In the genomic region with DNA sequence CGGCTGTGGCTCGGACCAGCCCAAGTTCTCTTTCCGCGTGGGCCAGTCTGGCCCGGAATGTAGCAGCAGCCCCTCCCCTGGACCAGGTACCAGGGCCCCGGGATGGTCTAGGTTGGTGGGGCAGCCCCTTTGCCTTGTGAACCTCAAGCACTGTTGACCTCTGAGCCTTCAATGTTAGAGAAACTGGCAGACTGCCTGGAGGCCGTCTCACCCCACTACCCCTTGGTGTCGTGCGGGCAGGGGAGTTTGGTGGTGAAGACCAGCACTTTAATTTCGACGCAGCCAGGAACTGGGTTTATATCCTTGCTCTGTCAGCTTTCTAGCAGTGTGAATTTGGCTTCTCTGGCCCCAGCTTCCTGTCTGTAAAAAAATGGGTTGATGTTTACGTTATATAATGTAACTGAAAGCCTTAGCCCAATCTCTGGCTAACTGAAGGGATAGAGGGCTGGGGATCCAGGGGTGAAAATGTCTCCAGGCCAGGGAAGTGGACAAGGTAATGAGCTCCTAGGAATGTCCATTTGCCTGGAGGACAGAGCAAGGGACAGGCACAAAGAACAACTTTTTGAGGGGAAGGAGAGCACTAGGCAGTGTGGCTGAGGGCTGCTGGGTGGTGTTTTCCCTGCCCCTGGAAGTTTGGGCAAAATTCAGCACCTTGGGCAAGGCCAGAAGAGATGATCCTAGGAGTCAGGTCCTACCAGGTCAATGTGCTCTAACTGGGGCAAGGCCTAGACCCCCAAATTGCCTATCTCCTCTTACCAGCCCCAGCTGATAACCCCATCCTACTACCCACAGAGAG, we compare ENCODE assay signal across 26 cellular contexts. TPM values are rescaled to one million over a fixed set of nuclear protein-coding genes. Genes with fewer than 3 reads are reported as not detected.
DNase-seq lines count a peak whose midpoint lies in the region; ATAC-seq, FAIRE-seq and TF ChIP-seq lines count a peak whose summit lies in the region.
"Had no signal": no experiment of that assay in that cellular context is flagged by ENCODE, and none has a peak within 500 bp of the region (broad histone marks: within the 10 kb centered on the region; RNA-seq: fewer than 3 reads in every experiment).

No MANE protein-coding gene starts in this region.

- H3K18ac ChIP-seq in IMR-90 (ENCODE audit: low read depth, low read length), result no peak overlapping the region

- no peak overlapping the region for H3K56ac ChIP-seq in IMR-90 (ENCODE audit: extremely low read depth, insufficient read depth, low read length)

- H3K27ac Mint-ChIP-seq in activated naive CD8-positive, alpha-beta T cell, result peak overlapping the region; percentile 46
- H3K27ac Mint-ChIP-seq in activated naive CD8-positive, alpha-beta T cell treated with anti-CD3 and anti-CD28 coated beads, Interleukin-2, amount 50 U/mL, for 24 hours, result no peak overlapping the region
- peak overlapping the region; percentile 68 for H3K27ac Mint-ChIP-seq in stimulated activated effector memory CD8-positive, alpha-beta T cell treated with anti-CD3 and anti-CD28 coated beads, Interleukin-12 subunit alpha, Interleukin-12 subunit beta, amount 100 ng/mL, for 72 hours
- no peak overlapping the region for H3K27ac Mint-ChIP-seq in osteocyte (ENCODE audit: unreplicated experiment)
- H3K27ac Mint-ChIP-seq: activated CD4-positive, alpha-beta T cell treated with anti-CD3 and anti-CD28 coated beads, Interleukin-2, amount 10 ng/mL, durations not matched to agents 24 days and 14 days; B cell had no signal

- H3K4ac ChIP-seq in IMR-90 (ENCODE audit: low read depth, low read length), result no peak overlapping the region

- no peaks in the 10 kb centered on the region for H3K4me1 ChIP-seq in IMR-90 (ENCODE audit: control insufficient read depth, insufficient read depth, low read length)

- H4K8ac ChIP-seq in IMR-90 (ENCODE audit: low read depth in 2 of 2, low read length in 2 of 2), result no peak overlapping the region

- no peak overlapping the region for H2BK120ac ChIP-seq in IMR-90 (ENCODE audit: low read depth, low read length)

- no peak overlapping the region for H3K14ac ChIP-seq in IMR-90 (replicated peaks; ENCODE audit: low read depth, low read length)

- TF ChIP-seq POLR2A in IMR-90 (IDR thresholded peaks at IDR 0.05; ENCODE audit: low read depth, low read length), result no peak

- FAIRE-seq in bronchial epithelial cell (lab: Jason Lieb, UNC), result peak; percentile 7
- FAIRE-seq: colon, kidney, pancreas had no signal

- no peak for ATAC-seq in activated naive CD8-positive, alpha-beta T cell treated with anti-CD3 and anti-CD28 coated beads, Interleukin-2, amount 50 U/mL, for 24 hours
- peak; percentile 35; the same call in 1 of the 2 replicates for ATAC-seq in IMR-90 (ENCODE audit: low read depth)
- ATAC-seq in stimulated activated effector memory CD8-positive, alpha-beta T cell treated with anti-CD3 and anti-CD28 coated beads, Interleukin-12 subunit alpha, Interleukin-12 subunit beta, amount 100 ng/mL, for 72 hours, result no peak
- ATAC-seq: natural killer cell treated with Interleukin-12 subunit alpha and Interleukin-12 subunit beta and Interleukin-15 and Interleukin-18, amount 100 ng/mL, for 72 hours; pancreas had no signal

- no peak overlapping the region for H4K91ac ChIP-seq in IMR-90 (ENCODE audit: insufficient read depth, low read depth, low read length)

- POLR2A ChIA-PET in IMR-90 (lab: Charles Lee; ENCODE audit: unreplicated experiment), result no interaction called here

- no peak overlapping the region for H2BK20ac ChIP-seq in IMR-90 (ENCODE audit: low read depth, low read length)

- peaks cover 15% of the 10 kb centered on the region for H3K27me3 ChIP-seq in IMR-90 (ENCODE audit: control insufficient read depth, insufficient read depth, low read length)
- no peaks in the 10 kb centered on the region for H3K27me3 ChIP-seq in bronchial epithelial cell (ENCODE audit: control insufficient read depth, insufficient read depth, low read length)
- H3K27me3 ChIP-seq: brain microvascular endothelial cell, pancreas had no signal

- in situ Hi-C loops in IMR-90 (cut with MboI; ENCODE audit: low sequenced_read_pairs), result no loop called here

- no peaks in the 10 kb centered on the region for H3K9me3 ChIP-seq in IMR-90 (ENCODE audit: control insufficient read depth, insufficient read depth, low read length)
- H3K9me3 ChIP-seq: pancreas had no signal

- intact Hi-C loops in IMR-90 (cut with micrococcal nuclease), result no loop called here

- no peak overlapping the region for H2BK15ac ChIP-seq in IMR-90 (ENCODE audit: low read depth, low read length)

- no peaks in the 10 kb centered on the region for H4K20me1 ChIP-seq in IMR-90 (ENCODE audit: insufficient read depth, low read length)

- H3K36me3 ChIP-seq in IMR-90 (ENCODE audit: control insufficient read depth, insufficient read depth, low read length) (peaks cover 38% of the 10 kb centered on the region), bronchial epithelial cell (ENCODE audit: control insufficient read depth, insufficient read depth, low read length) (peaks cover 30% of the 10 kb centered on the region)

- peaks cover 4% of the 10 kb centered on the region for H3K36me3 Mint-ChIP-seq in activated naive CD8-positive, alpha-beta T cell
- H3K36me3 Mint-ChIP-seq in activated naive CD8-positive, alpha-beta T cell treated with anti-CD3 and anti-CD28 coated beads, Interleukin-2, amount 50 U/mL, for 24 hours (ENCODE audit: low read depth), result peaks cover 15% of the 10 kb centered on the region
- peaks cover 40% of the 10 kb centered on the region for H3K36me3 Mint-ChIP-seq in stimulated activated effector memory CD8-positive, alpha-beta T cell treated with anti-CD3 and anti-CD28 coated beads, Interleukin-12 subunit alpha, Interleukin-12 subunit beta, amount 100 ng/mL, for 72 hours
- H3K36me3 Mint-ChIP-seq in osteocyte (ENCODE audit: unreplicated experiment), result peaks cover 22% of the 10 kb centered on the region
- H3K36me3 Mint-ChIP-seq: natural killer cell treated with Interleukin-12 subunit alpha and Interleukin-12 subunit beta and Interleukin-15 and Interleukin-18, amount 100 ng/mL, for 72 hours had no signal

- no peak overlapping the region for H2BK5ac ChIP-seq in IMR-90 (ENCODE audit: low read depth, low read length, poor library complexity, severe bottlenecking)

- H3K9me3 Mint-ChIP-seq in activated naive CD8-positive, alpha-beta T cell (ENCODE audit: low read depth), result no peaks in the 10 kb centered on the region
- H3K9me3 Mint-ChIP-seq in activated naive CD8-positive, alpha-beta T cell treated with anti-CD3 and anti-CD28 coated beads, Interleukin-2, amount 50 U/mL, for 24 hours, result no peaks in the 10 kb centered on the region
- H3K9me3 Mint-ChIP-seq in stimulated activated effector memory CD8-positive, alpha-beta T cell treated with anti-CD3 and anti-CD28 coated beads, Interleukin-12 subunit alpha, Interleukin-12 subunit beta, amount 100 ng/mL, for 72 hours, result no peaks in the 10 kb centered on the region
- H3K9me3 Mint-ChIP-seq in osteocyte (ENCODE audit: unreplicated experiment), result no peaks in the 10 kb centered on the region
- H3K9me3 Mint-ChIP-seq: activated CD4-positive, alpha-beta T cell treated with anti-CD3 and anti-CD28 coated beads, Interleukin-2, amount 10 ng/mL, durations not matched to agents 24 days and 14 days; natural killer cell treated with Interleukin-12 subunit alpha and Interleukin-12 subunit beta and Interleukin-15 and Interleukin-18, amount 100 ng/mL, for 72 hours had no signal

- DNase-seq in activated naive CD8-positive, alpha-beta T cell treated with anti-CD3 and anti-CD28 coated beads, Interleukin-2, amount 50 U/mL, for 24 hours, result no peak
- DNase-seq in IMR-90 (no peak), bronchial epithelial cell (ENCODE audit: low read depth) (no peak), cerebellar cortex (ENCODE audit: low spot score) (no peak), NCI-H524 (lab: John Stamatoyannopoulos, UW) (no peak), osteocyte (ENCODE audit: extremely low spot score, unreplicated experiment) (no peak)
- no peak for DNase-seq in stimulated activated effector memory CD8-positive, alpha-beta T cell treated with anti-CD3 and anti-CD28 coated beads, Interleukin-12 subunit alpha, Interleukin-12 subunit beta, amount 100 ng/mL, for 72 hours (ENCODE audit: low spot score in 2 of 2)
- DNase-seq: activated CD4-positive, alpha-beta T cell treated with anti-CD3 and anti-CD28 coated beads, Interleukin-2, amount 10 ng/mL, durations not matched to agents 24 days and 14 days; activated CD8-positive, alpha-beta memory T cell treated with anti-CD3 and anti-CD28 coated beads, Interleukin-2, amount 50 U/mL, for 4 hours; brain microvascular endothelial cell; COR-L47; DMS79 treated with DMSO at 0.1 percent for 48 hours; effector memory CD4-positive, alpha-beta T cell; NCI-H1048; NCI-H1694; pancreas; T1000; WERI-Rb-1 had no signal

- WGBS in IMR-90 (ENCODE audit: extremely low coverage in 2 of 2, insufficient read length in 1 of 2), 2 experiments, result 67% methylated on average over 3 of the region's 12 CpGs; no CpG with 5 or more reads in 1 of the 2 experiments

- H3K4me2 ChIP-seq in IMR-90 (ENCODE audit: low read depth, low read length), result no peak overlapping the region

- no peaks in the 10 kb centered on the region for H3K27me3 Mint-ChIP-seq in activated naive CD8-positive, alpha-beta T cell
- no peaks in the 10 kb centered on the region for H3K27me3 Mint-ChIP-seq in activated naive CD8-positive, alpha-beta T cell treated with anti-CD3 and anti-CD28 coated beads, Interleukin-2, amount 50 U/mL, for 24 hours
- peaks cover 5% of the 10 kb centered on the region for H3K27me3 Mint-ChIP-seq in osteocyte (ENCODE audit: unreplicated experiment)
- H3K27me3 Mint-ChIP-seq: B cell; natural killer cell treated with Interleukin-12 subunit alpha and Interleukin-12 subunit beta and Interleukin-15 and Interleukin-18, amount 100 ng/mL, for 72 hours had no signal

- peaks cover 19% of the 10 kb centered on the region for H3K4me1 Mint-ChIP-seq in activated naive CD8-positive, alpha-beta T cell (ENCODE audit: low read depth)
- H3K4me1 Mint-ChIP-seq in activated naive CD8-positive, alpha-beta T cell treated with anti-CD3 and anti-CD28 coated beads, Interleukin-2, amount 50 U/mL, for 24 hours, result peaks cover 15% of the 10 kb centered on the region
- H3K4me1 Mint-ChIP-seq in stimulated activated effector memory CD8-positive, alpha-beta T cell treated with anti-CD3 and anti-CD28 coated beads, Interleukin-12 subunit alpha, Interleukin-12 subunit beta, amount 100 ng/mL, for 72 hours, result peaks cover 6% of the 10 kb centered on the region
- H3K4me1 Mint-ChIP-seq in osteocyte (ENCODE audit: unreplicated experiment), result peaks cover 2% of the 10 kb centered on the region
- H3K4me1 Mint-ChIP-seq: B cell had no signal

- no peaks in the 10 kb centered on the region for H3K9me1 ChIP-seq in IMR-90 (ENCODE audit: insufficient read depth, low read length)

- BruUV-seq in IMR-90 (replicated peaks; lab: Mats Ljungman, UMichigan), result no TSS peak

- H3K23ac ChIP-seq in IMR-90 (ENCODE audit: low read depth, low read length), result no peak overlapping the region

- H2AK5ac ChIP-seq in IMR-90 (ENCODE audit: low read depth, low read length), result no peak overlapping the region

- no peak overlapping the region for H4K5ac ChIP-seq in IMR-90 (ENCODE audit: low read depth, low read length)

- no peak overlapping the region for H3K9ac ChIP-seq in IMR-90 (ENCODE audit: low read depth, low read length)

- no peaks in the 10 kb centered on the region for H3K79me1 ChIP-seq in IMR-90 (ENCODE audit: low read depth in 1 of 2, low read length in 2 of 2)

- no peak overlapping the region for H2AFZ ChIP-seq in IMR-90 (replicated peaks; ENCODE audit: low read length, poor library complexity)

- no peak overlapping the region for H3K27ac ChIP-seq in IMR-90 (ENCODE audit: insufficient read depth, low read length)
- H3K27ac ChIP-seq: brain microvascular endothelial cell, pancreas, WERI-Rb-1 had no signal

- CTCF ChIA-PET in IMR-90 (lab: Yijun Ruan, JAX), result no interaction called here

- TF ChIP-seq RAD21 in IMR-90 (IDR thresholded peaks at IDR 0.05; ENCODE audit: low read length), result no peak

- no peak overlapping the region for H3K4me3 ChIP-seq in IMR-90 (ENCODE audit: insufficient read depth, low read depth, low read length)
- H3K4me3 ChIP-seq in bronchial epithelial cell (ENCODE audit: low read depth, low read length), result no peak overlapping the region
- H3K4me3 ChIP-seq: lung, pancreas had no signal

- TF ChIP-seq CTCF in IMR-90 (conservative IDR thresholded peaks at IDR 0.05; ENCODE audit: low read depth, low read length) (no peak), bronchial epithelial cell (IDR thresholded peaks at IDR 0.05; ENCODE audit: insufficient read depth, low read length, severe bottlenecking) (no peak), osteocyte (IDR thresholded peaks at IDR 0.05) (no peak)

- dilution Hi-C loops in IMR-90 (cut with HindIII; ENCODE audit: low sequenced_read_pairs, unreplicated experiment), result no loop called here

- H3K4me3 Mint-ChIP-seq in activated naive CD8-positive, alpha-beta T cell, result no peak overlapping the region
- H3K4me3 Mint-ChIP-seq in activated naive CD8-positive, alpha-beta T cell treated with anti-CD3 and anti-CD28 coated beads, Interleukin-2, amount 50 U/mL, for 24 hours, result no peak overlapping the region
- H3K4me3 Mint-ChIP-seq in stimulated activated effector memory CD8-positive, alpha-beta T cell treated with anti-CD3 and anti-CD28 coated beads, Interleukin-12 subunit alpha, Interleukin-12 subunit beta, amount 100 ng/mL, for 72 hours, result no peak overlapping the region
- H3K4me3 Mint-ChIP-seq in osteocyte (ENCODE audit: unreplicated experiment), result no peak overlapping the region
- H3K4me3 Mint-ChIP-seq: activated CD4-positive, alpha-beta T cell treated with anti-CD3 and anti-CD28 coated beads, Interleukin-2, amount 10 ng/mL, durations not matched to agents 24 days and 14 days; B cell; natural killer cell treated with Interleukin-12 subunit alpha and Interleukin-12 subunit beta and Interleukin-15 and Interleukin-18, amount 100 ng/mL, for 72 hours had no signal

- H2AK9ac ChIP-seq in IMR-90 (replicated peaks; ENCODE audit: low read depth, low read length, poor library complexity), result no peak overlapping the region

RNA-seq across cellular contexts. Expression of gene MCRS1, which starts 11.4 kb away (rescaled TPM):
- total RNA-seq in IMR-90 (2012; rRNA removed) (60.8 and 72.9 TPM in 2 replicates), bronchial epithelial cell (62.7 and 64.6 TPM in 2 replicates), osteocyte (61.6 and 69.3 TPM in 2 replicates)
- 73.2 and 75.2 TPM in 2 replicates for polyA plus RNA-seq in IMR-90 (2012; rRNA removed)
- 66.3 and 72.6 TPM in 2 replicates for polyA plus RNA-seq in IMR-90 (2012; cell fraction: cytosol; rRNA removed)
- polyA plus RNA-seq in IMR-90 (2012; cell fraction: nucleus; rRNA removed; ENCODE audit: low replicate concordance), result 122 and 232 TPM in 2 replicates

RNA-seq across cellular contexts. Expression of gene KCNH3, which starts 17.8 kb away (rescaled TPM):
- total RNA-seq in IMR-90 (2012; rRNA removed) (0.28 TPM in 1 of 2 replicates, not detected in the other), bronchial epithelial cell (under 0.01 TPM in 2 replicates), osteocyte (0.35 TPM in 1 of 2 replicates, not detected in the other)
- polyA plus RNA-seq in IMR-90 (2012; rRNA removed), result 0.10 and 0.20 TPM in 2 replicates
- polyA plus RNA-seq in IMR-90 (2012; cell fraction: cytosol; rRNA removed), result 0.05 and 0.09 TPM in 2 replicates
- 0.49 and 1.6 TPM in 2 replicates for polyA plus RNA-seq in IMR-90 (2012; cell fraction: nucleus; rRNA removed; ENCODE audit: low replicate concordance)
- total RNA-seq: subcutaneous adipose tissue had no signal

RNA-seq across cellular contexts. Expression of gene FAM186B, which starts 48.9 kb away (rescaled TPM):
- total RNA-seq in IMR-90 (2012; rRNA removed) (0.18 and 0.28 TPM in 2 replicates), bronchial epithelial cell (0.13 and 0.26 TPM in 2 replicates), osteocyte (0.30 and 0.50 TPM in 2 replicates)
- polyA plus RNA-seq in IMR-90 (2012; rRNA removed), result 0.10 TPM in 2 replicates
- polyA plus RNA-seq in IMR-90 (2012; cell fraction: cytosol; rRNA removed), result 0.10 and 0.12 TPM in 2 replicates
- polyA plus RNA-seq in IMR-90 (2012; cell fraction: nucleus; rRNA removed; ENCODE audit: low replicate concordance), result 0.28 and 0.36 TPM in 2 replicates
- total RNA-seq: epithelial cell of proximal tubule had no signal

Comparison
In these comparisons a context has a peak if more than half of its experiments do, and no peak if none do; other contexts are left out.
1. H3K27ac Mint-ChIP-seq: peak in activated naive CD8-positive, alpha-beta T cell (single experiment) and stimulated activated effector memory CD8-positive, alpha-beta T cell treated with anti-CD3 and anti-CD28 coated beads, Interleukin-12 subunit alpha, Interleukin-12 subunit beta, amount 100 ng/mL, for 72 hours (single experiment); none in activated naive CD8-positive, alpha-beta T cell treated with anti-CD3 and anti-CD28 coated beads, Interleukin-2, amount 50 U/mL, for 24 hours (single experiment) and osteocyte (single experiment).